ENCODE assay signal across 15 cellular contexts in genomic region chr2:217906787-217907186, GRCh38.
A peak's percentile ranks its signal among the peaks of the same experiment; 100 is the strongest.
DNase-seq lines count a peak whose midpoint lies in the region; ATAC-seq and TF ChIP-seq lines count a peak whose summit lies in the region.
"Had no signal": no experiment of that assay in that cellular context is flagged by ENCODE, and none has a peak within 500 bp of the region (broad histone marks: within the 10 kb centered on the region; RNA-seq: fewer than 3 reads in every experiment).

No MANE protein-coding gene starts in this region.

- peak overlapping the region; percentile 3 for H2AK5ac ChIP-seq in neuronal stem cell (ENCODE audit: low read depth, low read length)

- H3K9me3 Mint-ChIP-seq in nephron progenitor cell = no peaks in the 10 kb centered on the region
- H3K9me3 Mint-ChIP-seq: T-helper 1 cell treated with Interleukin-12 subunit alpha and Interleukin-12 subunit beta and Interleukin-4 antibody, amounts not matched to agents 30 μg/mL and 1 μg/mL, for 36 hours had no signal

- intact Hi-C loops in cardiac septum (cut with DNase I) (no loop called here), testis (cut with DNase I; ENCODE audit: low total_unique reads) (loop anchor here (10.0 kb wide), 1 partner anchor 78 kb away; no protein-coding TSS in a partner anchor)

- H3K27ac ChIP-seq in neuronal stem cell (replicated peaks; ENCODE audit: low read length) = no peak overlapping the region
- peak overlapping the region; percentile 36 to 88 for H3K27ac ChIP-seq in testis
- H3K27ac ChIP-seq: hepatocyte, RWPE1 had no signal

- ATAC-seq in HG03520 (IDR thresholded peaks at IDR 0.05; ENCODE audit: unreplicated experiment) = no peak

- H3K27me3 ChIP-seq in neuronal stem cell (ENCODE audit: control insufficient read depth in 3 of 3, insufficient read depth in 3 of 3, low read depth in 1 of 3, low read length in 3 of 3) (peaks cover 0 to 2% (median 0%) of the 10 kb centered on the region in 3 experiments), testis (no peaks in the 10 kb centered on the region)
- H3K27me3 ChIP-seq: hepatocyte had no signal

- no peak overlapping the region for H3K18ac ChIP-seq in neuronal stem cell (ENCODE audit: low read length)

- H4K8ac ChIP-seq in neuronal stem cell (ENCODE audit: low read depth, low read length) = no peak overlapping the region

- no peak overlapping the region for H3K23ac ChIP-seq in neuronal stem cell (ENCODE audit: low read depth, low read length, poor library complexity)

- H2AFZ ChIP-seq in neuronal stem cell (ENCODE audit: low read length) = no peak overlapping the region
- H2AFZ ChIP-seq: hepatocyte had no signal

- H3K9me3 ChIP-seq in neuronal stem cell (replicated peaks in 1 of 2; ENCODE audit: control insufficient read depth in 2 of 2, insufficient read depth in 1 of 2, low read depth in 1 of 2, low read length in 2 of 2) (no peaks in the 10 kb centered on the region), testis (no peaks in the 10 kb centered on the region)

- no peak overlapping the region for H2BK12ac ChIP-seq in neuronal stem cell (ENCODE audit: low read length)

- no peak overlapping the region for H3K9ac ChIP-seq in neuronal stem cell (ENCODE audit: low read depth, low read length, poor library complexity)

- H3K4me2 ChIP-seq in neuronal stem cell (ENCODE audit: insufficient read depth, low read length, poor library complexity, severe bottlenecking) = no peak overlapping the region
- H3K4me2 ChIP-seq: hepatocyte had no signal

- no peaks in the 10 kb centered on the region for H3K36me3 Mint-ChIP-seq in nephron progenitor cell (ENCODE audit: low read depth)

- WGBS in neuronal stem cell (ENCODE audit: extremely low coverage in 2 of 2, insufficient read length in 2 of 2, insufficient replicate concordance in 1 of 2), 2 donors = no CpG with 5 or more reads among the region's 5 CpGs
- 35 to 63% methylated on average over 5 of the region's 5 CpGs for WGBS in testis, 2 donors

- no peak overlapping the region for H2BK120ac ChIP-seq in neuronal stem cell (ENCODE audit: low read depth, low read length)

- no peak overlapping the region for H4K91ac ChIP-seq in neuronal stem cell (ENCODE audit: low read depth, low read length, poor library complexity)

- no peak overlapping the region for H3K4me3 ChIP-seq in neuronal stem cell (ENCODE audit: low read length in 2 of 2)
- H3K4me3 ChIP-seq in testis = no peak overlapping the region
- H3K4me3 ChIP-seq: hepatocyte had no signal

- H3K79me1 ChIP-seq in neuronal stem cell (ENCODE audit: low read depth, low read length) = no peaks in the 10 kb centered on the region

- H2BK15ac ChIP-seq in neuronal stem cell (ENCODE audit: low read length) = no peak overlapping the region

- DNase-seq in HT-29 (ENCODE audit: low spot score) (peak; percentile 36), cardiac septum (ENCODE audit: low spot score) (peak; percentile 74), neuronal stem cell (ENCODE audit: low spot score) (no peak), testis (no peak), SHP77 (lab: John Stamatoyannopoulos, UW) (no peak), SIG-M5 treated with dmso at 0.1 percent for 504 hours (lab: John Stamatoyannopoulos, UW; ENCODE audit: unreplicated experiment) (no peak), nephron progenitor cell (no peak)
- DNase-seq: activated effector memory CD4-positive, alpha-beta T cell treated with Interleukin-2 at 50 U/mL for 16 hours; KBM-7; NCI-H1105; stimulated activated CD4-positive, alpha-beta T cell treated with anti-CD3 and anti-CD28 coated beads, Interleukin-4, amount 100 ng/mL, for 24 hours had no signal

- H3K27me3 Mint-ChIP-seq in nephron progenitor cell (ENCODE audit: low read depth, poor library complexity) = peaks cover 14% of the 10 kb centered on the region

- H3K14ac ChIP-seq in neuronal stem cell (ENCODE audit: low read length) = no peak overlapping the region

- H3K4ac ChIP-seq in neuronal stem cell (ENCODE audit: low read length) = no peak overlapping the region

- TF ChIP-seq POLR2A in testis (IDR thresholded peaks at IDR 0.05) = no peak

- peaks cover 59% of the 10 kb centered on the region for H3K4me1 Mint-ChIP-seq in nephron progenitor cell

- H3K4me3 Mint-ChIP-seq in nephron progenitor cell = no peak overlapping the region
- H3K4me3 Mint-ChIP-seq: T-helper 1 cell treated with Interleukin-12 subunit alpha and Interleukin-12 subunit beta and Interleukin-4 antibody, amounts not matched to agents 30 μg/mL and 1 μg/mL, for 36 hours had no signal

- H2BK5ac ChIP-seq in neuronal stem cell (ENCODE audit: low read length) = no peak overlapping the region

- H3K36me3 ChIP-seq in neuronal stem cell (replicated peaks in 1 of 2; ENCODE audit: control insufficient read depth in 2 of 2, insufficient read depth in 2 of 2, low read length in 2 of 2) = no peaks in the 10 kb centered on the region
- H3K36me3 ChIP-seq in testis (ENCODE audit: low read depth, missing control alignments) = no peaks in the 10 kb centered on the region

- H3K4me1 ChIP-seq in neuronal stem cell (ENCODE audit: control insufficient read depth in 2 of 2, insufficient read depth in 1 of 2, low read depth in 1 of 2, low read length in 2 of 2) = peaks cover 0 to 1% of the 10 kb centered on the region in 2 donors
- peaks cover 93% of the 10 kb centered on the region for H3K4me1 ChIP-seq in testis

- no peak overlapping the region for H3K27ac Mint-ChIP-seq in nephron progenitor cell
- H3K27ac Mint-ChIP-seq: T-helper 1 cell treated with Interleukin-12 subunit alpha and Interleukin-12 subunit beta and Interleukin-4 antibody, amounts not matched to agents 30 μg/mL and 1 μg/mL, for 36 hours had no signal

- TF ChIP-seq CTCF in testis (IDR thresholded peaks at IDR 0.05) = no peak
- TF ChIP-seq CTCF in nephron progenitor cell (IDR thresholded peaks at IDR 0.05) = no peak

Comparison
In these comparisons a context has a peak if more than half of its experiments do, and no peak if none do; other contexts are left out.
1. DNase-seq: peak in HT-29 (single experiment) and cardiac septum (single experiment); none in neuronal stem cell (single experiment), testis (single experiment), SHP77 (0 of 2), SIG-M5 treated with dmso at 0.1 percent for 504 hours (single experiment) and nephron progenitor cell (single experiment).